20 cellular contexts compared by ENCODE assay signal in the genomic region with DNA sequence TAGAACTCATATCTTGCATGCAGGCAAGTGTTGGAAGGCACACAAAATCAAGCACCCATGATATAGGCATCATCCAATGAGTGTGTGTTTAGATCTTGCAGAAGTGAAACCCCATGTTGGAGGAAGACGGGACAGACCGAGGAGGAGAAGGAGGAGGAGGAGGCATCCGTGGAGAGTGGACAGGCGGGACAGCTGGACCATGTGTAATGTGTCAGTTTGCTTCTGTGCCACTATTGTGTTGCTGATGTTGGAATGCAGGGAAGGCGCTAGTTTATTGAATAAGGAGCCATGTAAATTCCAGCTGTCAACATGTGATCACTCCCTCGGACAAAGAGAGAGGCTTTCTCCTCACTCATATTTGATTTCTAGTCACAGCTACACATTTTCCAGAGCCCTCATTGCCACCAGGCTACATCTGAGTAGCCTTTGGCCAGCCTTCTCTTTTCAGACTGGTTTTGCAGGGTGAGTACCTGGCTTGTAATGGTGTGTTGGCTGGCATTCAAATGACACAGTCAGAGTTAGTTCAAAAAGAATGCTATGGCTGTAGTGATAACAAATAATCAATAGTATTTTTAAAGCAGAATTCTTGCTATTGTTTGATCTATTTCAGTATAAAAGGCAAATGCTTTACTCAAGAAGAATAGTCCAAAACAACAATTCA.
DNase-seq lines count a peak whose midpoint lies in the region; ATAC-seq and TF ChIP-seq lines count a peak whose summit lies in the region.
"Had no signal": no experiment of that assay in that cellular context is flagged by ENCODE, and none has a peak within 500 bp of the region (broad histone marks: within the 10 kb centered on the region; RNA-seq: fewer than 3 reads in every experiment).

No MANE protein-coding gene starts in this region.

- no TSS peak for BruUV-seq in Calu3 (replicated peaks; lab: Mats Ljungman, UMichigan)

- TF ChIP-seq CTCF in Calu3 (IDR thresholded peaks at IDR 0.05; ENCODE audit: unreplicated experiment) = no peak

- no peaks in the 10 kb centered on the region for H3K9me3 ChIP-seq in adipocyte (ENCODE audit: control insufficient read depth, low read length)
- H3K9me3 ChIP-seq: SJSA1 had no signal

- no peaks in the 10 kb centered on the region for H3K36me3 Mint-ChIP-seq in Calu3 (ENCODE audit: insufficient read depth, unreplicated experiment)
- H3K36me3 Mint-ChIP-seq: IgD-negative memory B cell, memory B cell had no signal

- H3K4me1 ChIP-seq in adipocyte (ENCODE audit: control insufficient read depth, insufficient read depth, low read length) = peaks cover 12% of the 10 kb centered on the region
- H3K4me1 ChIP-seq: foreskin keratinocyte had no signal

- H3K4me1 Mint-ChIP-seq in Calu3 (ENCODE audit: low read depth, unreplicated experiment) = peaks cover 19% of the 10 kb centered on the region
- H3K4me1 Mint-ChIP-seq: central memory CD8-positive, alpha-beta T cell; IgD-negative memory B cell; memory B cell had no signal

- DNase-seq in Calu3 = peak; percentile 46
- no peak for DNase-seq in adipocyte (ENCODE audit: low read depth)
- no peak for DNase-seq in left ventricle myocardium superior
- DNase-seq in pons (ENCODE audit: low spot score) = peak; percentile 31
- no peak for DNase-seq in activated naive CD4-positive, alpha-beta T cell (lab: John Stamatoyannopoulos, UW)
- no peak for DNase-seq in A172 (ENCODE audit: low spot score)
- DNase-seq in activated CD8-positive, alpha-beta memory T cell treated with anti-CD3 and anti-CD28 coated beads, Interleukin-2, amount 50 U/mL, for 48 hours = no peak
- DNase-seq: activated CD4-positive, alpha-beta T cell treated with anti-CD3 and anti-CD28 coated beads, Interleukin-2, amount 10 ng/mL, durations not matched to agents 24 days and 14 days; activated T-cell treated with anti-CD3 and anti-CD28 coated beads for 4 hours; effector memory CD4-positive, alpha-beta T cell; foreskin keratinocyte; GDM1; NCI-H1105 had no signal

- intact Hi-C loops in Calu3 (cut with micrococcal nuclease; ENCODE audit: unreplicated experiment) (loop anchor here (1.0 to 10.0 kb wide), 5 partner anchors 34 to 622 kb away; no protein-coding TSS in a partner anchor), left ventricle myocardium superior (cut with micrococcal nuclease) (loop anchor here (10.0 kb wide), 1 partner anchor 628 kb away; no protein-coding TSS in a partner anchor)

- H3K27ac Mint-ChIP-seq in Calu3 (ENCODE audit: unreplicated experiment) = no peak overlapping the region
- H3K27ac Mint-ChIP-seq: activated CD4-positive, alpha-beta T cell treated with anti-CD3 and anti-CD28 coated beads, Interleukin-2, amount 10 ng/mL, durations not matched to agents 24 days and 14 days; activated naive CD4-positive, alpha-beta T cell treated with anti-CD3 and anti-CD28 coated beads, Interleukin-2, amount 50 U/mL, for 72 hours; IgD-negative memory B cell; memory B cell; stimulated activated naive CD8-positive, alpha-beta T cell treated with anti-CD3 and anti-CD28 coated beads, Interleukin-15, Interleukin-2, amounts not matched to agents 100 ng/mL and 50 ng/mL, for 24 hours had no signal

- no peaks in the 10 kb centered on the region for H3K9me3 Mint-ChIP-seq in Calu3 (ENCODE audit: low read depth, unreplicated experiment)
- H3K9me3 Mint-ChIP-seq: activated CD4-positive, alpha-beta T cell treated with anti-CD3 and anti-CD28 coated beads, Interleukin-2, amount 10 ng/mL, durations not matched to agents 24 days and 14 days; activated naive CD4-positive, alpha-beta T cell treated with anti-CD3 and anti-CD28 coated beads, Interleukin-2, amount 50 U/mL, for 72 hours; central memory CD8-positive, alpha-beta T cell; memory B cell; stimulated activated naive CD8-positive, alpha-beta T cell treated with anti-CD3 and anti-CD28 coated beads, Interleukin-15, Interleukin-2, amounts not matched to agents 100 ng/mL and 50 ng/mL, for 24 hours had no signal

- ATAC-seq in left ventricle myocardium superior = peak; percentile 52
- no peak for ATAC-seq in activated CD4-positive, CD25-positive, alpha-beta regulatory T cell treated with anti-CD3 and anti-CD28 coated beads, Interleukin-2, amount 50 U/mL, for 24 hours
- ATAC-seq: activated naive CD4-positive, alpha-beta T cell treated with anti-CD3 and anti-CD28 coated beads, Interleukin-2, amount 50 U/mL, for 72 hours; foreskin keratinocyte had no signal

- no peak overlapping the region for H3K4me3 ChIP-seq in adipocyte (ENCODE audit: low read length)
- H3K4me3 ChIP-seq: SJSA1 had no signal

- H3K9ac ChIP-seq in adipocyte (ENCODE audit: low read length) = peak overlapping the region; percentile 20

- H3K36me3 ChIP-seq in adipocyte (ENCODE audit: control insufficient read depth, insufficient read depth, low read length, severe bottlenecking) = no peaks in the 10 kb centered on the region
- H3K36me3 ChIP-seq: SJSA1 had no signal

- CTCF ChIA-PET in Calu3 (lab: Charles Lee) = interaction anchor here (0.6 to 0.9 kb wide), 3 partner anchors 11 to 536 kb away, joined by 3 read pairs; no protein-coding TSS in a partner anchor

- no peaks in the 10 kb centered on the region for H3K27me3 ChIP-seq in adipocyte (replicated peaks; ENCODE audit: control insufficient read depth, insufficient read depth, low read length)
- H3K27me3 ChIP-seq: foreskin keratinocyte, SJSA1 had no signal

- no peaks in the 10 kb centered on the region for H3K27me3 Mint-ChIP-seq in Calu3 (ENCODE audit: unreplicated experiment)
- H3K27me3 Mint-ChIP-seq: memory B cell had no signal

- no peak overlapping the region for H3K4me3 Mint-ChIP-seq in Calu3 (ENCODE audit: low read depth, unreplicated experiment)
- H3K4me3 Mint-ChIP-seq: activated CD4-positive, alpha-beta T cell treated with anti-CD3 and anti-CD28 coated beads, Interleukin-2, amount 10 ng/mL, durations not matched to agents 24 days and 14 days; central memory CD8-positive, alpha-beta T cell; IgD-negative memory B cell; memory B cell; stimulated activated naive CD8-positive, alpha-beta T cell treated with anti-CD3 and anti-CD28 coated beads, Interleukin-15, Interleukin-2, amounts not matched to agents 100 ng/mL and 50 ng/mL, for 24 hours had no signal

Comparison
In these comparisons a context has a peak if more than half of its experiments do, and no peak if none do; other contexts are left out.
1. DNase-seq: peak in Calu3 (single experiment) and pons (single experiment); none in adipocyte (single experiment), left ventricle myocardium superior (single experiment), activated naive CD4-positive, alpha-beta T cell (0 of 4), A172 (single experiment) and activated CD8-positive, alpha-beta memory T cell treated with anti-CD3 and anti-CD28 coated beads, Interleukin-2, amount 50 U/mL, for 48 hours (single experiment).